In genomic region chr11:64882243-64882642, GRCh38 we compare ENCODE assay signal across 1 cellular context.
A peak's percentile ranks its signal among the peaks of the same experiment; 100 is the strongest.
TF ChIP-seq lines count a peak whose summit lies in the region.

No MANE protein-coding gene starts in this region.

TF ChIP-seq in K562, 482 proteins besides CTCF, POLR2A, EP300 and RAD21:
- TF ChIP-seq RCOR1 (IDR thresholded peaks at IDR 0.05; ENCODE audit: borderline replicate concordance in 1 of 2, low read depth in 2 of 2, low read length in 2 of 2) (0 out of 4 replicates have a peak, but pooled peaks of 1 of the 2 experiments have one; percentile 14), SP1 (CRISPR knock-in tag; IDR thresholded peaks at IDR 0.05) (no peak), ZNF780A (CRISPR knock-in tag; IDR thresholded peaks at IDR 0.05) (no peak), NONO (IDR thresholded peaks at IDR 0.05; ENCODE audit: low read depth in 2 of 2, low read length in 1 of 2) (no peak), ZBTB34 (CRISPR knock-in tag; IDR thresholded peaks at IDR 0.05) (no peak), ZNF444 (CRISPR knock-in tag; IDR thresholded peaks at IDR 0.05) (no peak), NR4A1 (CRISPR knock-in tag; IDR thresholded peaks at IDR 0.05) (no peak), NR4A1 (tag; IDR thresholded peaks at IDR 0.05) (no peak), HDAC1 (IDR thresholded peaks at IDR 0.05) (no peak), KDM1A (IDR thresholded peaks at IDR 0.05) (peak; percentile 53 to 67; a peak in 3 of 4 replicates), CCAR2 (IDR thresholded peaks at IDR 0.05; ENCODE audit: low read depth, low read length) (no peak)
